In the genomic region with DNA sequence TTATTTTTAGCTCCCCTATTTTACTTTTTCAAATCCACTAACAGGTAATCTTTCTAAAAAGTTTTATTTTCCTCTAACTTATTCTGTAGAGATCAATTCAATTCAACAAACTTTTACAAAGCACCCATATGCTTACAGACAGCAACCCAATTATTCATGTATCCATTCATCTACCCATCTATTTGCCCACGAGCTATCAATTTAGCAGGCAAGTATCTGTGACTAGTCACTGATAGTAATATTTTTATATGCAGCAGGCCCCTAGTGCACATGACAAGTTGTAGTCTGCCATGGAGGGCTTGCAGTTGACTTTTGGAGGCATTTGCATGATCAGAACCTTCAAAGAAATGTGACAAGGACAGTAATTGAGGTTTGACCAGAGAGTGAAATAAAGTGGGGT, we compare ENCODE assay signal across 9 cellular contexts.
"Had no signal": no experiment of that assay in that cellular context is flagged by ENCODE, and none has a peak within 500 bp of the region (broad histone marks: within the 10 kb centered on the region; RNA-seq: fewer than 3 reads in every experiment).

No MANE protein-coding gene starts in this region.

- H3K27ac ChIP-seq: GM23248 had no signal

- H3K4me3 ChIP-seq: GM23248, GM23338, HAP-1 had no signal

- H3K36me3 ChIP-seq: HAP-1 had no signal

- H2AFZ ChIP-seq: GM23248, GM23338 had no signal

- ATAC-seq: GM23338, HCT116 had no signal

- H3K9ac ChIP-seq: GM23248 had no signal

- DNase-seq: GM23248, GOT3, H7, H9, HCEC 1CT, HFFc6 had no signal

- H3K4me2 ChIP-seq: GM23338 had no signal
